Comparison of ENCODE assay signal across 20 cellular contexts in the genomic region with DNA sequence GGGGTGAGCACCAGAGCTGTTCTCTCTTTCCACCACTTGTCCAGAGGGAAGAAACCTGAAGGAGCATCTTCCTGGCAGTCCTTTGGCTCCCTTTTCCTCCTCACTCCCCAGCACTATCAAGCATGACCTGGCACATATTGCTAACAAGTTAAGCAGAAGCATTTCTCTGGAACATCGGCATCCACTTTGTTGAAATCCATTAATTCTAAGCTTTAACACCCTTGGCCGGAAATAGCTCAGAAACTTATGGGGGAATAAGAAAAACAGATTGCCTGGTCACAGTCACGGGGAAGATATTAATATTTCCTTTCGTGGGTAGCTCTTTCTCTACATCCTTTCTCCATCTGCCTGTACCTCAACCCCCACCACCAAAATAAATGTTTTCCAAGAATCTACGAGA.
A peak's percentile ranks its signal among the peaks of the same experiment; 100 is the strongest.
DNase-seq lines count a peak whose midpoint lies in the region; ATAC-seq and TF ChIP-seq lines count a peak whose summit lies in the region.
"Had no signal": no experiment of that assay in that cellular context is flagged by ENCODE, and none has a peak within 500 bp of the region (broad histone marks: within the 10 kb centered on the region; RNA-seq: fewer than 3 reads in every experiment).

No MANE protein-coding gene starts in this region.

- H3K4me1 Mint-ChIP-seq in naive thymus-derived CD4-positive, alpha-beta T cell = no peaks in the 10 kb centered on the region

- TF ChIP-seq POLR2A in transverse colon (IDR thresholded peaks at IDR 0.05) = no peak

- peaks cover 0 to 11% (median 4%) of the 10 kb centered on the region in 11 donors for H3K9me3 Mint-ChIP-seq in naive thymus-derived CD4-positive, alpha-beta T cell

- no peaks in the 10 kb centered on the region for H3K36me3 Mint-ChIP-seq in naive thymus-derived CD4-positive, alpha-beta T cell

- no peak for TF ChIP-seq EP300 in transverse colon (IDR thresholded peaks at IDR 0.05; ENCODE audit: low read depth)

- peak overlapping the region in 3 of 4 donors; percentile 29 to 50 (median 47) for H3K27ac ChIP-seq in transverse colon
- H3K27ac ChIP-seq in naive thymus-derived CD4-positive, alpha-beta T cell (ENCODE audit: low read depth, low read length) = no peak overlapping the region
- H3K27ac ChIP-seq: A549, HL-60, SJSA1 had no signal

- no peaks in the 10 kb centered on the region for H3K27me3 ChIP-seq in transverse colon
- H3K27me3 ChIP-seq in naive thymus-derived CD4-positive, alpha-beta T cell (ENCODE audit: control insufficient read depth in 2 of 2, insufficient read depth in 2 of 2, low read length in 2 of 2) = no peaks in the 10 kb centered on the region
- H3K27me3 ChIP-seq: BE2C, SJSA1 had no signal

- H3K27ac Mint-ChIP-seq in naive thymus-derived CD4-positive, alpha-beta T cell = no peak overlapping the region

- POLR2A ChIA-PET in naive thymus-derived CD4-positive, alpha-beta T cell (lab: Charles Lee) = no interaction called here

- no peaks in the 10 kb centered on the region for H3K9me3 ChIP-seq in transverse colon
- H3K9me3 ChIP-seq in naive thymus-derived CD4-positive, alpha-beta T cell (ENCODE audit: control insufficient read depth in 2 of 3, low read length in 3 of 3) = no peaks in the 10 kb centered on the region
- H3K9me3 ChIP-seq: A549, BE2C, SJSA1 had no signal

- in situ Hi-C loops in transverse colon (cut with MboI; ENCODE audit: low pct_ligation_motif_present in 1 of 4, low pct_unique_long_range_greater_than_20kb in 1 of 4, low sequenced_read_pairs in 3 of 4) = no loop called here

- CTCF ChIA-PET in naive thymus-derived CD4-positive, alpha-beta T cell (lab: Charles Lee) = no interaction called here

- H3K4me3 Mint-ChIP-seq in naive thymus-derived CD4-positive, alpha-beta T cell = no peak overlapping the region

- H3K27me3 Mint-ChIP-seq in naive thymus-derived CD4-positive, alpha-beta T cell = peaks cover 0 to 8% (median 0%) of the 10 kb centered on the region in 5 donors

- no peaks in the 10 kb centered on the region for H3K36me3 ChIP-seq in transverse colon
- H3K36me3 ChIP-seq in naive thymus-derived CD4-positive, alpha-beta T cell (ENCODE audit: control insufficient read depth in 2 of 3, insufficient read depth in 3 of 3, low read length in 3 of 3) = no peaks in the 10 kb centered on the region
- H3K36me3 ChIP-seq: BE2C, SJSA1 had no signal

- peaks cover 0 to 5% (median 2%) of the 10 kb centered on the region in 4 donors for H3K4me1 ChIP-seq in transverse colon
- H3K4me1 ChIP-seq in naive thymus-derived CD4-positive, alpha-beta T cell (ENCODE audit: control insufficient read depth in 2 of 2, insufficient read depth in 2 of 2, low read length in 2 of 2) = no peaks in the 10 kb centered on the region
- H3K4me1 ChIP-seq: A549, BE2C, SJSA1 had no signal

- 72 to 80% methylated on average over 4 to 5 of the region's 5 CpGs for WGBS in transverse colon (ENCODE audit: low coverage in 1 of 2), 2 donors

- peak; percentile 41 for ATAC-seq in omental fat pad (ENCODE audit: low FRiP score)
- no peak for ATAC-seq in naive thymus-derived CD4-positive, alpha-beta T cell
- ATAC-seq in GM21515 (IDR thresholded peaks at IDR 0.05; ENCODE audit: unreplicated experiment) = no peak
- ATAC-seq: A549 had no signal

- intact Hi-C loops in transverse colon (cut with DNase I; ENCODE audit: low total_unique reads) = no loop called here
- intact Hi-C loops in naive thymus-derived CD4-positive, alpha-beta T cell (cut with micrococcal nuclease) = no loop called here

- H3K4me3 ChIP-seq in foreskin fibroblast (ENCODE audit: low read depth in 1 of 2, low read length in 2 of 2) (no peak overlapping the region), transverse colon (no peak overlapping the region)
- H3K4me3 ChIP-seq in naive thymus-derived CD4-positive, alpha-beta T cell (ENCODE audit: low read length) = no peak overlapping the region
- H3K4me3 ChIP-seq: A549, SJSA1 had no signal

- DNase-seq in GM03348 (ENCODE audit: low spot score) = peak; percentile 15
- DNase-seq in foreskin fibroblast = peak; percentile 16 to 51
- DNase-seq in omental fat pad (ENCODE audit: low spot score) = no peak
- no peak for DNase-seq in transverse colon
- DNase-seq in naive thymus-derived CD4-positive, alpha-beta T cell = no peak
- DNase-seq in HPDE6-E6E7 (ENCODE audit: extremely low spot score) = no peak
- DNase-seq: BE2C, DMS53, EL, GF-D8, H7, KBM-7, NCI-H1092, NCI-H1436 treated with DMSO at 0.1 percent for 48 hours, NCI-H2029 treated with DMSO at 0.1 percent for 48 hours, NCI-H345 had no signal

- no peak for TF ChIP-seq CTCF in foreskin fibroblast (IDR thresholded peaks at IDR 0.05; ENCODE audit: low read depth, low read length)
- TF ChIP-seq CTCF in omental fat pad (IDR thresholded peaks at IDR 0.05) = no peak
- TF ChIP-seq CTCF in transverse colon (IDR thresholded peaks at IDR 0.05) = no peak

Comparison
In these comparisons a context has a peak if more than half of its experiments do, and no peak if none do; other contexts are left out.
1. DNase-seq: peak in GM03348 (single experiment) and foreskin fibroblast (2 of 2); none in omental fat pad (single experiment), transverse colon (single experiment), naive thymus-derived CD4-positive, alpha-beta T cell (0 of 9) and HPDE6-E6E7 (single experiment).